In genomic region chr16:9191274-9191850, GRCh38 we compare ENCODE assay signal across 1 cellular context.
TF ChIP-seq lines count a peak whose summit lies in the region.

No MANE protein-coding gene starts in this region.

TF ChIP-seq in HepG2, 621 proteins besides CTCF, POLR2A, EP300 and RAD21 (continued from another document):
- TF ChIP-seq AFF4 (CRISPR knock-in tag; IDR thresholded peaks at IDR 0.05) (no peak), SMARCC2 (IDR thresholded peaks at IDR 0.05) (no peak), ATM (IDR thresholded peaks at IDR 0.05; ENCODE audit: borderline replicate concordance) (0 out of 2 replicates have a peak, but pooled peaks have one; percentile 8), TRIM22 (IDR thresholded peaks at IDR 0.05) (peak; percentile 66; the same call in 1 of the 2 replicates), PAX8 (CRISPR knock-in tag; IDR thresholded peaks at IDR 0.05; ENCODE audit: borderline replicate concordance) (no peak), MNT (IDR thresholded peaks at IDR 0.05) (peak; percentile 2; the same call in 1 of the 2 replicates), FOXA1 (IDR thresholded peaks at IDR 0.05) (peak; percentile 52; the same call in 1 of the 2 replicates), FOXA1 (CRISPR knock-in tag; IDR thresholded peaks at IDR 0.05) (no peak), POLR2AphosphoS2 (IDR thresholded peaks at IDR 0.05; ENCODE audit: low read depth, low read length) (no peak), TBX2 (CRISPR knock-in tag; IDR thresholded peaks at IDR 0.05; ENCODE audit: borderline replicate concordance) (no peak), CREB1 (IDR thresholded peaks at IDR 0.05) (peak; percentile 98), CREB1 (CRISPR knock-in tag; IDR thresholded peaks at IDR 0.05) (no peak), PLRG1 (conservative IDR thresholded peaks at IDR 0.05) (peak; percentile 7; the same call in 1 of the 2 replicates), ATF7 (IDR thresholded peaks at IDR 0.05) (peak; percentile 90), ATF7 (CRISPR knock-in tag; IDR thresholded peaks at IDR 0.05) (no peak), MYNN (CRISPR knock-in tag; IDR thresholded peaks at IDR 0.05; ENCODE audit: low read depth) (no peak), DR1 (CRISPR knock-in tag; IDR thresholded peaks at IDR 0.05) (no peak), ZBTB40 (IDR thresholded peaks at IDR 0.05) (peak; percentile 3; the same call in 1 of the 2 replicates), ZBTB40 (CRISPR knock-in tag; IDR thresholded peaks at IDR 0.05) (no peak), RAD51 (IDR thresholded peaks at IDR 0.05; ENCODE audit: borderline replicate concordance) (peak; percentile 35; the same call in 1 of the 2 replicates), HBP1 (CRISPR knock-in tag; IDR thresholded peaks at IDR 0.05; ENCODE audit: low read depth) (no peak), ZNF558 (CRISPR knock-in tag; IDR thresholded peaks at IDR 0.05; ENCODE audit: borderline replicate concordance) (no peak), RBM22 (optimal IDR thresholded peaks at IDR 0.05; ENCODE audit: low read length) (no peak), ATF5 (CRISPR knock-in tag; IDR thresholded peaks at IDR 0.05; ENCODE audit: low read depth) (no peak)
